In the genomic region with DNA sequence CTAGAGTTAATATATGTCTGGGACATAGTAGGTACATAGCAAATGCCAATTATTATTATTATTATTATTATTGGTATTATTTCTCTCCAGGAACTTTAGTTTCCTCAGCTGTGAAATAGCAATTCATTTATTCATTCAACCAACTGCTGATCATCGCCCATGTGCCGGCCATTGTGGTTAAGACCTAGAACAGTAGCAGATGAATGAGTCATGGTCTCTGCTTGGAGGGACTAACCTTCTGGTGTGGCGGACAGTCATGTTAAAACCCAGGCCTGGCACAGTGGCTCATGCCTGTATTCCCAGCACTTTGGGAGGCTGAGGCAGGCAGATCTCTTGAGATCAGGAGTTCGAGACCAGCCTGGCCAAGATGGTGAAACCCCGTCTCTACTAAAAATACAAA, we compare ENCODE assay signal across 20 cellular contexts. TPM values are rescaled to one million over a fixed set of nuclear protein-coding genes. Genes with fewer than 3 reads are reported as not detected.
A peak's percentile ranks its signal among the peaks of the same experiment; 100 is the strongest.
DNase-seq lines count a peak whose midpoint lies in the region; ATAC-seq and TF ChIP-seq lines count a peak whose summit lies in the region.
"Had no signal": no experiment of that assay in that cellular context is flagged by ENCODE, and none has a peak within 500 bp of the region (broad histone marks: within the 10 kb centered on the region; RNA-seq: fewer than 3 reads in every experiment).

No MANE protein-coding gene starts in this region.

- TF ChIP-seq CTCF in astrocyte of the cerebellum (IDR thresholded peaks at IDR 0.05; ENCODE audit: low read depth, low read length, missing control alignments) (no peak), esophagus squamous epithelium (IDR thresholded peaks at IDR 0.05) (no peak)

- intact Hi-C loops in esophagus squamous epithelium (cut with DNase I) = loop anchor here (10.0 kb wide), 1 partner anchor 115 kb away; no protein-coding TSS in a partner anchor

- no peak overlapping the region for H3K27ac ChIP-seq in esophagus squamous epithelium
- H3K27ac ChIP-seq: cardiac muscle cell, spleen had no signal

- H3K4me1 ChIP-seq in esophagus squamous epithelium = no peaks in the 10 kb centered on the region
- H3K4me1 ChIP-seq: BE2C had no signal

- no peak for ATAC-seq in left lobe of liver

- no peaks in the 10 kb centered on the region for H3K36me3 ChIP-seq in esophagus squamous epithelium
- H3K36me3 ChIP-seq: BE2C, cardiac muscle cell, ovary, spleen had no signal

- H3K9me3 ChIP-seq in esophagus squamous epithelium = no peaks in the 10 kb centered on the region
- H3K9me3 ChIP-seq: BE2C, ovary, SK-N-SH, spleen had no signal

- DNase-seq in Daoy (ENCODE audit: low read depth) = peak; percentile 71
- DNase-seq in LHCN-M2 (ENCODE audit: low read depth) = peak; percentile 90
- DNase-seq in astrocyte of the cerebellum (ENCODE audit: low read depth) = peak; percentile 48
- peak; percentile 78 for DNase-seq in glomerular visceral epithelial cell (ENCODE audit: extremely low spot score)
- no peak for DNase-seq in NCI-H446 treated with DMSO at 0.1 percent for 48 hours (lab: John Stamatoyannopoulos, UW)
- DNase-seq in esophagus squamous epithelium (lab: John Stamatoyannopoulos, UW) = no peak
- DNase-seq in Kasumi-1 (lab: John Stamatoyannopoulos, UW) = no peak
- no peak for DNase-seq in left lobe of liver (ENCODE audit: low spot score)
- DNase-seq: activated CD8-positive, alpha-beta T cell treated with anti-CD3 and anti-CD28 coated beads, Interleukin-2, amount 10 ng/mL, durations not matched to agents 7 days and 5 days; activated naive CD4-positive, alpha-beta T cell; BE2C; DMS 273 treated with DMSO at 0.1 percent for 48 hours; effector memory CD8-positive, alpha-beta T cell; head of caudate nucleus; kidney; NCI-H1105; ovary; SK-N-SH; spleen had no signal

- H3K4me3 ChIP-seq in astrocyte of the cerebellum (ENCODE audit: low read depth, low read length) (no peak overlapping the region), esophagus squamous epithelium (no peak overlapping the region)
- H3K4me3 ChIP-seq: cardiac muscle cell, ovary, spleen had no signal

- in situ Hi-C loops in astrocyte of the cerebellum (cut with HindIII; ENCODE audit: low sequenced_read_pairs) = loop anchor here (10.0 kb wide), 1 partner anchor 265 kb away; no protein-coding TSS in a partner anchor

- H3K27me3 ChIP-seq in esophagus squamous epithelium = no peaks in the 10 kb centered on the region
- H3K27me3 ChIP-seq: BE2C, cardiac muscle cell, ovary, spleen had no signal

- 71 to 80% methylated on average over 5 of the region's 5 CpGs for WGBS in esophagus squamous epithelium, 2 donors

- no peak for TF ChIP-seq POLR2A in esophagus squamous epithelium (IDR thresholded peaks at IDR 0.05)

RNA-seq across cellular contexts. Expression of a gene that starts 23.8 kb away (rescaled TPM):
- 13.6 and 16.3 TPM in 2 replicates for total RNA-seq in Daoy (2014; rRNA removed; shearing (Covaris generic))
- total RNA-seq in LHCN-M2 (2014; rRNA removed) (13.1 and 13.2 TPM in 2 replicates), esophagus squamous epithelium (10 to 100 TPM; 17.0 to 21.4 (median 19.5) TPM), left lobe of liver (23.4 TPM)
- polyA plus RNA-seq in LHCN-M2 (2012) = 12.7 TPM

Comparison
In these comparisons a context has a peak if more than half of its experiments do, and no peak if none do; other contexts are left out.
1. DNase-seq: peak in Daoy (single experiment), LHCN-M2 (single experiment), astrocyte of the cerebellum (single experiment) and glomerular visceral epithelial cell (single experiment); none in NCI-H446 treated with DMSO at 0.1 percent for 48 hours (single experiment), esophagus squamous epithelium (single experiment), Kasumi-1 (0 of 2) and left lobe of liver (single experiment).